In the genomic region with DNA sequence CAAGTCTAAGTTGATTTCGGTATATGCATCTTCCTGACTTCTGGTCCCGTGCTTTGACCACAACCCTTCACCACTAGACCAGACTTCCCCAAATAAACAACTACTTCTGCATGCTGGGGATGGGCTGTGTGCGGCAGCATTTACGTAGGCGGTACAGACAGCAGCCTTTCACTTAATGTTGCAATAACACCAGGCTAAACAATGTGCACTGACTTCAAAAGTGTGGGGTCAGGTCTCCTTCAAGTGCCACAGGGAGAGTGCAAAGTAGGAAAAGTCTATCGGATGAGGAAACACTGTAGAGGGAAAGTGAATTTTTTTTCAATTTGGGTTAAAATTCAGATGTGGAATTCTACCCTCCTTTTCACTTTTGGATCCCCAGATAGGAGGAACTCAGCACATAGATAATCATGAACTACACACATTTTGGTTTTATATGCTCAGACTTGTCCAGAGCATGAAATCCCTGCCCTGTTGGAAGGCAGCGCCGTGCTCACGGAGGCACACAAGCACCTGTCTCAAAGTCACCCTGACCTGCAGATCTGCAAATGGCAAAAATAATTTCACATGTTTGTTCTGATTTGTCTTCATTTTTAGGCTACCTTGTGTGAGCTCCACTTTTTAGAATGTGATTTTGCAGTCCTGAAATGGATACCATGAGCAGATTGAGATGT, we compare ENCODE assay signal across 1 cellular context.
TF ChIP-seq lines count a peak whose summit lies in the region.

No MANE protein-coding gene starts in this region.

TF ChIP-seq in K562, 482 proteins besides CTCF, POLR2A, EP300 and RAD21 (continued from another document and continues in another):
- TF ChIP-seq ZNF449 (CRISPR knock-in tag; IDR thresholded peaks at IDR 0.05), result no peak
- no peak; the same call in 1 of the 2 replicates for TF ChIP-seq SMARCE1 (IDR thresholded peaks at IDR 0.05)
- TF ChIP-seq PCBP1 (IDR thresholded peaks at IDR 0.05; ENCODE audit: low read depth, low read length, poor library complexity, severe bottlenecking), result no peak
- no peak for TF ChIP-seq ZKSCAN8 (CRISPR knock-in tag; IDR thresholded peaks at IDR 0.05)
- no peak for TF ChIP-seq ZFP1 (CRISPR knock-in tag; IDR thresholded peaks at IDR 0.05)
- no peak for TF ChIP-seq GABPA (tag; conservative IDR thresholded peaks at IDR 0.05; ENCODE audit: low read depth)
- no peak for TF ChIP-seq ZNF584 (CRISPR knock-in tag; IDR thresholded peaks at IDR 0.05; ENCODE audit: low read depth)
- no peak for TF ChIP-seq PHTF2 (CRISPR knock-in tag; IDR thresholded peaks at IDR 0.05)
- TF ChIP-seq SOX6 (IDR thresholded peaks at IDR 0.05), result peak; percentile 32; the same call in 1 of the 2 replicates
- no peak for TF ChIP-seq ZNF707 (CRISPR knock-in tag; conservative IDR thresholded peaks at IDR 0.05)
- no peak for TF ChIP-seq BRF2 (IDR thresholded peaks at IDR 0.05; ENCODE audit: borderline replicate concordance, insufficient read depth, insufficient read length)
- no peak for TF ChIP-seq MYC (IDR thresholded peaks at IDR 0.05; ENCODE audit: low read depth, low read length)
- no peak for TF ChIP-seq MYC (CRISPR knock-in tag; IDR thresholded peaks at IDR 0.05; ENCODE audit: borderline replicate concordance, low read depth)
- TF ChIP-seq ZC3H4 (CRISPR knock-in tag; IDR thresholded peaks at IDR 0.05; ENCODE audit: borderline replicate concordance), result no peak
- TF ChIP-seq ZNF140 (CRISPR knock-in tag; IDR thresholded peaks at IDR 0.05), result no peak
- no peak for TF ChIP-seq TAF7 (tag; IDR thresholded peaks at IDR 0.05)
- TF ChIP-seq ZBTB1 (CRISPR knock-in tag; IDR thresholded peaks at IDR 0.05; ENCODE audit: borderline replicate concordance, low read depth), result peak; percentile 55; the same call in 1 of the 2 replicates
- no peak for TF ChIP-seq KLF10 (CRISPR knock-in tag; IDR thresholded peaks at IDR 0.05)
- TF ChIP-seq KDM2B (CRISPR knock-in tag; IDR thresholded peaks at IDR 0.05), result no peak
- TF ChIP-seq KLF13 (tag; IDR thresholded peaks at IDR 0.05; ENCODE audit: borderline replicate concordance, low read depth), result no peak
- TF ChIP-seq CSDE1 (IDR thresholded peaks at IDR 0.05), result no peak
- TF ChIP-seq GATAD2A (IDR thresholded peaks at IDR 0.05), result no peak
- TF ChIP-seq ZNF780A (CRISPR knock-in tag; IDR thresholded peaks at IDR 0.05), result no peak
- TF ChIP-seq, protein P1, sequence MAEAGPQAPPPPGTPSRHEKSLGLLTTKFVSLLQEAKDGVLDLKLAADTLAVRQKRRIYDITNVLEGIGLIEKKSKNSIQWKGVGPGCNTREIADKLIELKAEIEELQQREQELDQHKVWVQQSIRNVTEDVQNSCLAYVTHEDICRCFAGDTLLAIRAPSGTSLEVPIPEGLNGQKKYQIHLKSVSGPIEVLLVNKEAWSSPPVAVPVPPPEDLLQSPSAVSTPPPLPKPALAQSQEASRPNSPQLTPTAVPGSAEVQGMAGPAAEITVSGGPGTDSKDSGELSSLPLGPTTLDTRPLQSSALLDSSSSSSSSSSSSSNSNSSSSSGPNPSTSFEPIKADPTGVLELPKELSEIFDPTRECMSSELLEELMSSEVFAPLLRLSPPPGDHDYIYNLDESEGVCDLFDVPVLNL (CRISPR knock-in tag; IDR thresholded peaks at IDR 0.05; ENCODE audit: low read depth), result no peak
- TF ChIP-seq EP400 (IDR thresholded peaks at IDR 0.05), result no peak
- no peak for TF ChIP-seq ZNF175 (CRISPR knock-in tag; IDR thresholded peaks at IDR 0.05; ENCODE audit: low read depth)
- no peak for TF ChIP-seq ZNF324 (CRISPR knock-in tag; IDR thresholded peaks at IDR 0.05)
- no peak for TF ChIP-seq ZNF696 (CRISPR knock-in tag; conservative IDR thresholded peaks at IDR 0.05)
- TF ChIP-seq ARID2 (IDR thresholded peaks at IDR 0.05), result no peak
- no peak for TF ChIP-seq ZNF77 (CRISPR knock-in tag; IDR thresholded peaks at IDR 0.05)
- TF ChIP-seq XRCC5 (IDR thresholded peaks at IDR 0.05; ENCODE audit: low read depth, low read length), result no peak
- TF ChIP-seq ELF4 (CRISPR knock-in tag; IDR thresholded peaks at IDR 0.05), result no peak
- TF ChIP-seq, protein P2, sequence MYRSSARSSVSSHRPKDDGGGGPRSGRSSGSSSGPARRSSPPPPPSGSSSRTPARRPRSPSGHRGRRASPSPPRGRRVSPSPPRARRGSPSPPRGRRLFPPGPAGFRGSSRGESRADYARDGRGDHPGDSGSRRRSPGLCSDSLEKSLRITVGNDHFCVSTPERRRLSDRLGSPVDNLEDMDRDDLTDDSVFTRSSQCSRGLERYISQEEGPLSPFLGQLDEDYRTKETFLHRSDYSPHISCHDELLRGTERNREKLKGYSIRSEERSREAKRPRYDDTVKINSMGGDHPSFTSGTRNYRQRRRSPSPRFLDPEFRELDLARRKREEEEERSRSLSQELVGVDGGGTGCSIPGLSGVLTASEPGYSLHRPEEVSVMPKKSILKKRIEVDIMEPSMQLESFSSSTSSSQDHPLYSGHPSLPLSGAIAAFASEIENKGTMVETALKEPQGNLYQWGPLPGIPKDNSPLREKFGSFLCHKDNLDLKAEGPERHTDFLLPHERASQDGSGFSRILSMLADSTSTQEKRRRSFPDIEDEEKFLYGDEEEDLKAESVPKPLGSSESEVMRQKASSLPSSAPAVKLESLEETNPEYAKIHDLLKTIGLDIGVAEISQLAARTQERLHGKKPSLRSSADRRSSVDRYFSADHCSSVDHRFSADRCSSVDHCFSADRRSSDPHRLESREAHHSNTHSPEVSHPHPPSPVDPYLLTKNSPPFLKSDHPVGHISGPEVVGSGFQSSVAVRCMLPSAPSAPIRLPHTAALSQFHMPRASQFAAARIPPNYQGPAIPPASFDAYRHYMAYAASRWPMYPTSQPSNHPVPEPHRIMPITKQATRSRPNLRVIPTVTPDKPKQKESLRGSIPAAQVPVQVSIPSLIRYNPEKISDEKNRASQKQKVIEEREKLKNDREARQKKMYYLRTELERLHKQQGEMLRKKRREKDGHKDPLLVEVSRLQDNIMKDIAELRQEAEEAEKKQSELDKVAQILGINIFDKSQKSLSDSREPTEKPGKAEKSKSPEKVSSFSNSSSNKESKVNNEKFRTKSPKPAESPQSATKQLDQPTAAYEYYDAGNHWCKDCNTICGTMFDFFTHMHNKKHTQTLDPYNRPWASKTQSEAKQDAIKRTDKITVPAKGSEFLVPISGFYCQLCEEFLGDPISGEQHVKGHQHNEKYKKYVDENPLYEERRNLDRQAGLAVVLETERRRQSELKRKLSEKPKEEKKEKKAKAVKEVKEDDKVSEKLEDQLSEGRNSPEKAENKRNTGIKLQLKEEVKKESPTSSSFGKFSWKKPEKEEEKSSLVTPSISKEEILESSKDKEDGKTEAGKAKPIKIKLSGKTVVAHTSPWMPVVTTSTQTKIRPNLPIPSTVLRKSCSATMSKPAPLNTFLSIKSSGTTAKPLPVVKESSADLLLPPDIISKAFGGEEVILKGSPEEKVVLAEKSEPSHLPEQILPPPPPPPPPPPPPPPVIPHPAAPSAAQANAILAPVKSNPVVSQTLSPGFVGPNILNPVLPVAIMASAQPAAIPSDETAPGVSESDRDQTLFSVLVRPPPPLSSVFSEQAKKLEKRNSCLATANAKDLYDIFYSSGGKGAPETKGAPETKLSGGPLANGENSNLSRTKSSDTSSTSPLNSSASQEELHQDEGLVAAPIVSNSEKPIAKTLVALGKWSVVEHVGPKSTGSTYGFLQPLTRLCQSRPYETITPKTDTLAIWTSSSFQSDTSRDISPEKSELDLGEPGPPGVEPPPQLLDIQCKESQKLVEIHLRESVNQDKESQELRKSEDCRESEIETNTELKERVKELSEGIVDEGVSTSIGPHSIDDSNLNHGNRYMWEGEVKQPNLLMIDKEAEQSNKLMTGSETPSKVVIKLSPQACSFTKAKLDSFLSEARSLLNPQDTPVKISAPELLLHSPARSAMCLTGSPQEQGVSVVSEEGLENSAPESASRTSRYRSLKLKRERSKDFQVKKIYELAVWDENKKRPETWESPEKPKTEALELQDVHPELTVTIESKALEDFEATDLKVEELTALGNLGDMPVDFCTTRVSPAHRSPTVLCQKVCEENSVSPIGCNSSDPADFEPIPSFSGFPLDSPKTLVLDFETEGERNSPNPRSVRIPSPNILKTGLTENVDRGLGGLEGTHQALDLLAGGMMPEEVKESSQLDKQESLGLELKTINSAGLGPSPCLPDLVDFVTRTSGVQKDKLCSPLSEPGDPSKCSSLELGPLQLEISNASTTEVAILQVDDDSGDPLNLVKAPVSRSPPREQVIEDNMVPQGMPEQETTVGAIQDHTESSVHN (IDR thresholded peaks at IDR 0.05; ENCODE audit: borderline replicate concordance in 1 of 2, low read depth in 1 of 2), result 0 out of 4 replicates have a peak, but pooled peaks of 1 of the 2 experiments have one; percentile 28
- TF ChIP-seq NR4A1 (CRISPR knock-in tag; IDR thresholded peaks at IDR 0.05), result no peak
- TF ChIP-seq NR4A1 (tag; IDR thresholded peaks at IDR 0.05), result no peak
- TF ChIP-seq RBBP5 (IDR thresholded peaks at IDR 0.05; ENCODE audit: borderline replicate concordance, insufficient read depth, low read length, poor library complexity, severe bottlenecking), result no peak
- no peak for TF ChIP-seq CBX1 (IDR thresholded peaks at IDR 0.05; ENCODE audit: low read depth)
- no peak for TF ChIP-seq KLF6 (CRISPR knock-in tag; IDR thresholded peaks at IDR 0.05; ENCODE audit: borderline replicate concordance)
- no peak for TF ChIP-seq ZNF507 (tag; conservative IDR thresholded peaks at IDR 0.05)
- no peak for TF ChIP-seq NRF1 (conservative IDR thresholded peaks at IDR 0.05 in 1 of 2, IDR thresholded peaks at IDR 0.05 in 1 of 2)
- TF ChIP-seq, protein P3, sequence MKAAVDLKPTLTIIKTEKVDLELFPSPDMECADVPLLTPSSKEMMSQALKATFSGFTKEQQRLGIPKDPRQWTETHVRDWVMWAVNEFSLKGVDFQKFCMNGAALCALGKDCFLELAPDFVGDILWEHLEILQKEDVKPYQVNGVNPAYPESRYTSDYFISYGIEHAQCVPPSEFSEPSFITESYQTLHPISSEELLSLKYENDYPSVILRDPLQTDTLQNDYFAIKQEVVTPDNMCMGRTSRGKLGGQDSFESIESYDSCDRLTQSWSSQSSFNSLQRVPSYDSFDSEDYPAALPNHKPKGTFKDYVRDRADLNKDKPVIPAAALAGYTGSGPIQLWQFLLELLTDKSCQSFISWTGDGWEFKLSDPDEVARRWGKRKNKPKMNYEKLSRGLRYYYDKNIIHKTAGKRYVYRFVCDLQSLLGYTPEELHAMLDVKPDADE (conservative IDR thresholded peaks at IDR 0.05; ENCODE audit: control insufficient read depth, low read depth, low read length), result no peak
- TF ChIP-seq NR2F6 (CRISPR knock-in tag; IDR thresholded peaks at IDR 0.05), result no peak
- TF ChIP-seq ETV5 (CRISPR knock-in tag; IDR thresholded peaks at IDR 0.05; ENCODE audit: low read depth), result no peak
- TF ChIP-seq, protein P4, sequence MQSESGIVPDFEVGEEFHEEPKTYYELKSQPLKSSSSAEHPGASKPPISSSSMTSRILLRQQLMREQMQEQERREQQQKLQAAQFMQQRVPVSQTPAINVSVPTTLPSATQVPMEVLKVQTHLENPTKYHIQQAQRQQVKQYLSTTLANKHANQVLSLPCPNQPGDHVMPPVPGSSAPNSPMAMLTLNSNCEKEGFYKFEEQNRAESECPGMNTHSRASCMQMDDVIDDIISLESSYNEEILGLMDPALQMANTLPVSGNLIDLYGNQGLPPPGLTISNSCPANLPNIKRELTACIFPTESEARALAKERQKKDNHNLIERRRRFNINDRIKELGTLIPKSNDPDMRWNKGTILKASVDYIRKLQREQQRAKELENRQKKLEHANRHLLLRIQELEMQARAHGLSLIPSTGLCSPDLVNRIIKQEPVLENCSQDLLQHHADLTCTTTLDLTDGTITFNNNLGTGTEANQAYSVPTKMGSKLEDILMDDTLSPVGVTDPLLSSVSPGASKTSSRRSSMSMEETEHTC (IDR thresholded peaks at IDR 0.05), result no peak
- no peak for TF ChIP-seq KDM4B (IDR thresholded peaks at IDR 0.05; ENCODE audit: borderline replicate concordance in 2 of 2, low read depth in 1 of 2)
- TF ChIP-seq IRF9 (tag; IDR thresholded peaks at IDR 0.05), result no peak
- TF ChIP-seq, protein P5, sequence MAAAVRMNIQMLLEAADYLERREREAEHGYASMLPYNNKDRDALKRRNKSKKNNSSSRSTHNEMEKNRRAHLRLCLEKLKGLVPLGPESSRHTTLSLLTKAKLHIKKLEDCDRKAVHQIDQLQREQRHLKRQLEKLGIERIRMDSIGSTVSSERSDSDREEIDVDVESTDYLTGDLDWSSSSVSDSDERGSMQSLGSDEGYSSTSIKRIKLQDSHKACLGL (CRISPR knock-in tag; IDR thresholded peaks at IDR 0.05; ENCODE audit: borderline replicate concordance, poor library complexity, severe bottlenecking), result no peak
- TF ChIP-seq NCOA1 (IDR thresholded peaks at IDR 0.05; ENCODE audit: low read depth), result no peak
- TF ChIP-seq SPI1 (IDR thresholded peaks at IDR 0.05; ENCODE audit: borderline replicate concordance, low read depth, low read length), result peak; percentile 23; the same call in 1 of the 2 replicates
